Comparison of ENCODE assay signal across 1 cellular context in genomic region chr6:41318648-41319565, GRCh38.
TF ChIP-seq lines count a peak whose summit lies in the region.

No MANE protein-coding gene starts in this region.

TF ChIP-seq in HepG2, 621 proteins besides CTCF, POLR2A, EP300 and RAD21 (continues in another document):
- TF ChIP-seq ZFX (CRISPR knock-in tag; IDR thresholded peaks at IDR 0.05; ENCODE audit: low read depth) = peak; percentile 36; the same call in 1 of the 2 replicates
- TF ChIP-seq ZNF562 (CRISPR knock-in tag; IDR thresholded peaks at IDR 0.05; ENCODE audit: borderline replicate concordance) = 0 out of 2 replicates have a peak, but pooled peaks have one; percentile 60
- TF ChIP-seq MAFK (conservative IDR thresholded peaks at IDR 0.05 in 1 of 2, IDR thresholded peaks at IDR 0.05 in 1 of 2; ENCODE audit: low read length in 2 of 2) = no peak
- TF ChIP-seq MBNL3 (CRISPR knock-in tag; conservative IDR thresholded peaks at IDR 0.05) = no peak
- peak; percentile 87; the same call in 1 of the 2 replicates for TF ChIP-seq NFKB2 (CRISPR knock-in tag; IDR thresholded peaks at IDR 0.05; ENCODE audit: borderline replicate concordance)
- peak; percentile 68 for TF ChIP-seq PRDM10 (CRISPR knock-in tag; IDR thresholded peaks at IDR 0.05; ENCODE audit: low read depth)
- no peak for TF ChIP-seq ZNF644 (CRISPR knock-in tag; IDR thresholded peaks at IDR 0.05; ENCODE audit: low read depth)
- no peak for TF ChIP-seq ZNF543 (CRISPR knock-in tag; IDR thresholded peaks at IDR 0.05)
- no peak for TF ChIP-seq ZBTB46 (CRISPR knock-in tag; IDR thresholded peaks at IDR 0.05; ENCODE audit: borderline replicate concordance)
- no peak for TF ChIP-seq SNRNP70 (IDR thresholded peaks at IDR 0.05; ENCODE audit: low read depth, low read length)
- TF ChIP-seq, protein P1, sequence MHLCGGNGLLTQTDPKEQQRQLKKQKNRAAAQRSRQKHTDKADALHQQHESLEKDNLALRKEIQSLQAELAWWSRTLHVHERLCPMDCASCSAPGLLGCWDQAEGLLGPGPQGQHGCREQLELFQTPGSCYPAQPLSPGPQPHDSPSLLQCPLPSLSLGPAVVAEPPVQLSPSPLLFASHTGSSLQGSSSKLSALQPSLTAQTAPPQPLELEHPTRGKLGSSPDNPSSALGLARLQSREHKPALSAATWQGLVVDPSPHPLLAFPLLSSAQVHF (CRISPR knock-in tag; IDR thresholded peaks at IDR 0.05) = peak; percentile 59; the same call in 1 of the 2 replicates
- no peak for TF ChIP-seq KLF13 (CRISPR knock-in tag; IDR thresholded peaks at IDR 0.05)
- peak; percentile 38; the same call in 1 of the 2 replicates for TF ChIP-seq ZSCAN25 (CRISPR knock-in tag; IDR thresholded peaks at IDR 0.05)
- peak; percentile 82 for TF ChIP-seq PBX2 (CRISPR knock-in tag; IDR thresholded peaks at IDR 0.05)
- 0 out of 2 replicates have a peak, but pooled peaks have one; percentile 4 for TF ChIP-seq CBX2 (IDR thresholded peaks at IDR 0.05; ENCODE audit: low read depth, low read length)
- 0 out of 2 replicates have a peak, but pooled peaks have one; percentile 16 for TF ChIP-seq CBX2 (CRISPR knock-in tag; IDR thresholded peaks at IDR 0.05; ENCODE audit: low read depth)
- TF ChIP-seq MED13 (CRISPR knock-in tag; IDR thresholded peaks at IDR 0.05) = no peak
- TF ChIP-seq ARNT2 (CRISPR knock-in tag; IDR thresholded peaks at IDR 0.05; ENCODE audit: low read depth) = peak; percentile 44; the same call in 1 of the 2 replicates
- TF ChIP-seq MAFG (CRISPR knock-in tag; IDR thresholded peaks at IDR 0.05) = 0 out of 2 replicates have a peak, but pooled peaks have one; percentile 15
- TF ChIP-seq, protein P2, sequence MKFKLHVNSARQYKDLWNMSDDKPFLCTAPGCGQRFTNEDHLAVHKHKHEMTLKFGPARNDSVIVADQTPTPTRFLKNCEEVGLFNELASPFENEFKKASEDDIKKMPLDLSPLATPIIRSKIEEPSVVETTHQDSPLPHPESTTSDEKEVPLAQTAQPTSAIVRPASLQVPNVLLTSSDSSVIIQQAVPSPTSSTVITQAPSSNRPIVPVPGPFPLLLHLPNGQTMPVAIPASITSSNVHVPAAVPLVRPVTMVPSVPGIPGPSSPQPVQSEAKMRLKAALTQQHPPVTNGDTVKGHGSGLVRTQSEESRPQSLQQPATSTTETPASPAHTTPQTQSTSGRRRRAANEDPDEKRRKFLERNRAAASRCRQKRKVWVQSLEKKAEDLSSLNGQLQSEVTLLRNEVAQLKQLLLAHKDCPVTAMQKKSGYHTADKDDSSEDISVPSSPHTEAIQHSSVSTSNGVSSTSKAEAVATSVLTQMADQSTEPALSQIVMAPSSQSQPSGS (CRISPR knock-in tag; IDR thresholded peaks at IDR 0.05) = peak; percentile 78; the same call in 1 of the 2 replicates
- TF ChIP-seq ZFP1 (CRISPR knock-in tag; IDR thresholded peaks at IDR 0.05) = no peak
- TF ChIP-seq KAT8 (CRISPR knock-in tag; IDR thresholded peaks at IDR 0.05) = 0 out of 2 replicates have a peak, but pooled peaks have one; percentile 24
- TF ChIP-seq GABPA (IDR thresholded peaks at IDR 0.05; ENCODE audit: low read depth, low read length) = no peak
- peak; percentile 58 for TF ChIP-seq GABPA (CRISPR knock-in tag; IDR thresholded peaks at IDR 0.05; ENCODE audit: low read depth)
- TF ChIP-seq PHF21A (CRISPR knock-in tag; IDR thresholded peaks at IDR 0.05) = no peak
- TF ChIP-seq TGIF2 (CRISPR knock-in tag; IDR thresholded peaks at IDR 0.05) = no peak; the same call in 1 of the 2 replicates
- no peak for TF ChIP-seq ZBTB1 (CRISPR knock-in tag; IDR thresholded peaks at IDR 0.05; ENCODE audit: borderline replicate concordance)
- TF ChIP-seq SP4 (CRISPR knock-in tag; IDR thresholded peaks at IDR 0.05) = 0 out of 2 replicates have a peak, but pooled peaks have one; percentile 42
- TF ChIP-seq ZBTB7B (CRISPR knock-in tag; IDR thresholded peaks at IDR 0.05) = peak; percentile 58; the same call in 1 of the 2 replicates
- peak; percentile 36 for TF ChIP-seq FOXO1 (CRISPR knock-in tag; IDR thresholded peaks at IDR 0.05)
- TF ChIP-seq JUNB (CRISPR knock-in tag; IDR thresholded peaks at IDR 0.05; ENCODE audit: borderline replicate concordance) = no peak
- peak; percentile 75; the same call in 1 of the 2 replicates for TF ChIP-seq ZNF572 (CRISPR knock-in tag; IDR thresholded peaks at IDR 0.05)
- peak; percentile 93 for TF ChIP-seq STAG1 (CRISPR knock-in tag; IDR thresholded peaks at IDR 0.05)
- 0 out of 2 replicates have a peak, but pooled peaks have one; percentile 55 for TF ChIP-seq ZFP36L2 (CRISPR knock-in tag; IDR thresholded peaks at IDR 0.05)
- no peak for TF ChIP-seq ZNF703 (CRISPR knock-in tag; IDR thresholded peaks at IDR 0.05; ENCODE audit: borderline replicate concordance)
- peak; percentile 30; the same call in 1 of the 2 replicates for TF ChIP-seq GATAD1 (CRISPR knock-in tag; IDR thresholded peaks at IDR 0.05)
- peak; percentile 37; the same call in 1 of the 2 replicates for TF ChIP-seq SMC3 (IDR thresholded peaks at IDR 0.05; ENCODE audit: low read length)
- 0 out of 2 replicates have a peak, but pooled peaks have one; percentile 8 for TF ChIP-seq ZFP90 (CRISPR knock-in tag; IDR thresholded peaks at IDR 0.05; ENCODE audit: borderline replicate concordance)
- TF ChIP-seq TAF1 (CRISPR knock-in tag; IDR thresholded peaks at IDR 0.05) = 0 out of 2 replicates have a peak, but pooled peaks have one; percentile 13
- TF ChIP-seq ZNF747 (CRISPR knock-in tag; IDR thresholded peaks at IDR 0.05; ENCODE audit: borderline replicate concordance) = 0 out of 2 replicates have a peak, but pooled peaks have one; percentile 21
- TF ChIP-seq ZFP37 (CRISPR knock-in tag; IDR thresholded peaks at IDR 0.05; ENCODE audit: borderline replicate concordance) = no peak
- no peak for TF ChIP-seq HINFP (CRISPR knock-in tag; IDR thresholded peaks at IDR 0.05; ENCODE audit: low read depth)
- TF ChIP-seq POGK (CRISPR knock-in tag; conservative IDR thresholded peaks at IDR 0.05) = peak; percentile 70
- TF ChIP-seq ZBTB44 (CRISPR knock-in tag; IDR thresholded peaks at IDR 0.05) = 0 out of 2 replicates have a peak, but pooled peaks have one; percentile 12
- TF ChIP-seq MIXL1 (CRISPR knock-in tag; IDR thresholded peaks at IDR 0.05) = peak; percentile 58; the same call in 1 of the 2 replicates
- no peak for TF ChIP-seq CCDC6 (CRISPR knock-in tag; IDR thresholded peaks at IDR 0.05)
- TF ChIP-seq KDM5B (CRISPR knock-in tag; IDR thresholded peaks at IDR 0.05; ENCODE audit: borderline replicate concordance) = no peak; the same call in 1 of the 2 replicates
- peak; percentile 64; the same call in 1 of the 2 replicates for TF ChIP-seq ZNF292 (CRISPR knock-in tag; IDR thresholded peaks at IDR 0.05; ENCODE audit: borderline replicate concordance, low read depth)
- no peak for TF ChIP-seq LCORL (IDR thresholded peaks at IDR 0.05)
- TF ChIP-seq LCORL (CRISPR knock-in tag; IDR thresholded peaks at IDR 0.05) = peak; percentile 75
- no peak for TF ChIP-seq NCOA2 (CRISPR knock-in tag; IDR thresholded peaks at IDR 0.05)
- no peak for TF ChIP-seq ZNF746 (CRISPR knock-in tag; IDR thresholded peaks at IDR 0.05)
- no peak for TF ChIP-seq PAWR (CRISPR knock-in tag; IDR thresholded peaks at IDR 0.05; ENCODE audit: borderline replicate concordance)
- peak; percentile 79 for TF ChIP-seq MAX (IDR thresholded peaks at IDR 0.05)
